8 cellular contexts compared by ENCODE assay signal in genomic region chr1:921011-921837, GRCh38. TPM values are rescaled to one million over a fixed set of nuclear protein-coding genes. Genes with fewer than 3 reads are reported as not detected.
DNase-seq lines count a peak whose midpoint lies in the region; ATAC-seq and TF ChIP-seq lines count a peak whose summit lies in the region.

No MANE protein-coding gene starts in this region.

- DNase-seq in NCI-H524 (lab: John Stamatoyannopoulos, UW) = peak; percentile 36 to 68
- DNase-seq in NCI-H524 treated with DMSO at 0.1 percent for 48 hours (lab: John Stamatoyannopoulos, UW) = no peak
- DNase-seq in LoVo (ENCODE audit: low spot score) = peak; percentile 62
- DNase-seq in SHP77 treated with DMSO at 0.1 percent for 48 hours (lab: John Stamatoyannopoulos, UW) = peak; percentile 57
- DNase-seq in ecto neural progenitor cell (ENCODE audit: low spot score) = peak; percentile 89
- DNase-seq in lung microvascular endothelial cell (ENCODE audit: low read depth in 2 of 2) = peak; percentile 75 to 79
- peak in 1 of 2 donors; percentile 92 for DNase-seq in upper lobe of left lung

- no peaks in the 10 kb centered on the region for H3K36me3 ChIP-seq in upper lobe of left lung

- TF ChIP-seq POLR2A in upper lobe of left lung (IDR thresholded peaks at IDR 0.05) = no peak

- ATAC-seq in upper lobe of left lung (ENCODE audit: low FRiP score in 2 of 2) = peak; percentile 52 to 75
- no peak for ATAC-seq in HG03108 (IDR thresholded peaks at IDR 0.05; ENCODE audit: unreplicated experiment)

- 29 to 34% methylated on average over 30 to 31 of the region's 38 CpGs for WGBS in upper lobe of left lung, 2 donors

- H3K4me3 ChIP-seq in upper lobe of left lung = peak overlapping the region in 1 of 4 donors; percentile 12

- H3K27me3 ChIP-seq in upper lobe of left lung = peaks cover 0 to 59% (median 39%) of the 10 kb centered on the region in 4 donors

- peaks cover 30 to 61% (median 45%) of the 10 kb centered on the region in 4 donors for H3K4me1 ChIP-seq in upper lobe of left lung

- peak; percentile 23 to 70 (median 50) for TF ChIP-seq CTCF in upper lobe of left lung (IDR thresholded peaks at IDR 0.05)

- H3K9me3 ChIP-seq in upper lobe of left lung = no peaks in the 10 kb centered on the region

- H3K27ac ChIP-seq in upper lobe of left lung = no peak overlapping the region

- TF ChIP-seq EP300 in upper lobe of left lung (IDR thresholded peaks at IDR 0.05) = no peak

RNA-seq across cellular contexts. Expression of gene SAMD11, which starts 2.5 kb away (rescaled TPM):
- total RNA-seq in lung microvascular endothelial cell = not detected in 2 replicates
- total RNA-seq in upper lobe of left lung = 1 to 10 TPM; 1.0 to 9.3 (median 2.4) TPM

RNA-seq across cellular contexts. Expression of gene NOC2L, which starts 37.8 kb away (rescaled TPM):
- total RNA-seq in lung microvascular endothelial cell (51.4 and 58.3 TPM in 2 replicates), upper lobe of left lung (10 to 100 TPM; 28.7 to 66.0 (median 51.0) TPM)

RNA-seq across cellular contexts. Expression of gene KLHL17, which starts 39.2 kb away (rescaled TPM):
- total RNA-seq in lung microvascular endothelial cell (2.2 and 3.6 TPM in 2 replicates), upper lobe of left lung (10 to 100 TPM in 4 of 6 donors, 1 to 10 TPM in 2; 4.7 to 45.1 (median 16.5) TPM)

RNA-seq across cellular contexts. Expression of gene PLEKHN1, which starts 45.1 kb away (rescaled TPM):
- under 0.01 and 0.22 TPM in 2 replicates for total RNA-seq in lung microvascular endothelial cell
- total RNA-seq in upper lobe of left lung = 10 to 100 TPM in 1 of 6 donors, 1 to 10 TPM in 5; 1.1 to 11.5 (median 1.6) TPM
